In genomic region chr3:119120480-119120879, GRCh38 we compare ENCODE assay signal across 37 cellular contexts. TPM values are rescaled to one million over a fixed set of nuclear protein-coding genes. Genes with fewer than 3 reads are reported as not detected.
"Had no signal": no experiment of that assay in that cellular context is flagged by ENCODE, and none has a peak within 500 bp of the region (broad histone marks: within the 10 kb centered on the region; RNA-seq: fewer than 3 reads in every experiment).

No MANE protein-coding gene starts in this region.

- H3K4me3 Mint-ChIP-seq: activated CD4-positive, alpha-beta memory T cell treated with anti-CD3 and anti-CD28 coated beads for 36 hours; activated CD4-positive, alpha-beta T cell treated with anti-CD3 and anti-CD28 coated beads for 36 hours; activated CD4-positive, alpha-beta T cell treated with anti-CD3 and anti-CD28 coated beads, Interleukin-2, amount 10 ng/mL, durations not matched to agents 7 days and 5 days; activated naive CD4-positive, alpha-beta T cell treated with anti-CD3 and anti-CD28 coated beads, Interleukin-2, amount 10 ng/mL, durations not matched to agents 7 days and 5 days; activated naive CD8-positive, alpha-beta T cell; activated naive CD8-positive, alpha-beta T cell treated with anti-CD3 and anti-CD28 coated beads, Interleukin-2, amount 50 U/mL, for 24 hours; activated T-cell treated with anti-CD3 and anti-CD28 coated beads, Interleukin-2, amount 50 U/mL, for 4 hours; activated T-helper 1 cell treated with anti-CD3 and anti-CD28 coated beads, Interleukin-12 subunit alpha, Interleukin-12 subunit beta, Interleukin-2, Interleukin-4 antibody, amounts not matched to agents 30 ng/mL and 10 ng/mL and 1 ng/mL, durations not matched to agents 14 hours and 24 hours and 36 hours; brain; T-helper 1 cell treated with Interleukin-12 subunit alpha and Interleukin-12 subunit beta and Interleukin-4 antibody, amounts not matched to agents 30 μg/mL and 1 μg/mL, for 36 hours; T-helper 2 cell treated with Interferon-gamma antibody and Interleukin-4, amounts not matched to agents 5 μg/mL and 100 μg/mL, for 36 hours had no signal

- ATAC-seq: activated CD4-positive, alpha-beta T cell treated with anti-CD3 and anti-CD28 coated beads for 36 hours; activated CD4-positive, CD25-positive, alpha-beta regulatory T cell treated with anti-CD3 and anti-CD28 coated beads, Interleukin-2, amount 50 U/mL, for 24 hours; activated naive CD8-positive, alpha-beta T cell treated with anti-CD3 and anti-CD28 coated beads, Interleukin-2, amount 50 U/mL, for 24 hours; activated T-cell treated with anti-CD3 and anti-CD28 coated beads, Interleukin-2, amount 50 U/mL, for 4 hours; PC-3 had no signal

- H3K36me3 Mint-ChIP-seq: activated naive CD4-positive, alpha-beta T cell treated with anti-CD3 and anti-CD28 coated beads, Interleukin-2, amount 10 ng/mL, durations not matched to agents 7 days and 5 days; brain had no signal

- DNase-seq: activated CD4-positive, alpha-beta memory T cell treated with anti-CD3 and anti-CD28 coated beads for 36 hours; activated CD4-positive, alpha-beta T cell treated with anti-CD3 and anti-CD28 coated beads for 36 hours; activated CD4-positive, alpha-beta T cell treated with anti-CD3 and anti-CD28 coated beads, Interleukin-2, amount 10 ng/mL, durations not matched to agents 7 days and 5 days; activated CD8-positive, alpha-beta memory T cell treated with anti-CD3 and anti-CD28 coated beads, Interleukin-2, amount 50 U/mL, for 4 hours; activated gamma-delta T cell treated with Interleukin-2 at 50 U/mL for 16 hours; activated naive CD4-positive, alpha-beta T cell treated with anti-CD3 and anti-CD28 coated beads, Interleukin-2, amount 10 ng/mL, durations not matched to agents 7 days and 5 days; activated naive CD8-positive, alpha-beta T cell treated with anti-CD3 and anti-CD28 coated beads, Interleukin-2, amount 50 U/mL, for 24 hours; activated T-cell treated with anti-CD3 and anti-CD28 coated beads for 4 hours; activated T-cell treated with anti-CD3 and anti-CD28 coated beads, Interleukin-2, amount 50 U/mL, for 4 hours; anterior cingulate cortex; caudate nucleus; cerebellar nuclear complex; Karpas-422; NCI-H1105; NCI-H1436; NCI-H1694; NCI-H1930; NCI-H2081 treated with DMSO at 0.1 percent for 48 hours; NCI-H345; NCI-H526; NCI-H748 treated with DMSO at 0.1 percent for 48 hours; NK-92 treated with Interleukin-12 subunit alpha and Interleukin-12 subunit beta, amount 100 ng/mL, for 24 hours; PC-3; Peyer's patch; RPMI8226; SHP77 treated with DMSO at 0.1 percent for 48 hours; SK-N-SH had no signal

- H3K27me3 ChIP-seq: Peyer's patch, SJSA1 had no signal

- H3K4me1 ChIP-seq: Peyer's patch, SJSA1 had no signal

- H3K27ac Mint-ChIP-seq: activated CD4-positive, alpha-beta memory T cell treated with anti-CD3 and anti-CD28 coated beads for 36 hours; activated CD4-positive, alpha-beta T cell treated with anti-CD3 and anti-CD28 coated beads for 36 hours; activated CD4-positive, alpha-beta T cell treated with anti-CD3 and anti-CD28 coated beads, Interleukin-2, amount 10 ng/mL, durations not matched to agents 7 days and 5 days; activated naive CD4-positive, alpha-beta T cell treated with anti-CD3 and anti-CD28 coated beads, Interleukin-2, amount 10 ng/mL, durations not matched to agents 7 days and 5 days; activated naive CD8-positive, alpha-beta T cell; activated naive CD8-positive, alpha-beta T cell treated with anti-CD3 and anti-CD28 coated beads, Interleukin-2, amount 50 U/mL, for 24 hours; activated T-helper 1 cell treated with anti-CD3 and anti-CD28 coated beads, Interleukin-12 subunit alpha, Interleukin-12 subunit beta, Interleukin-2, Interleukin-4 antibody, amounts not matched to agents 30 ng/mL and 10 ng/mL and 1 ng/mL, durations not matched to agents 14 hours and 24 hours and 36 hours; brain; T-helper 1 cell treated with Interleukin-12 subunit alpha and Interleukin-12 subunit beta and Interleukin-4 antibody, amounts not matched to agents 30 μg/mL and 1 μg/mL, for 36 hours; T-helper 2 cell treated with Interferon-gamma antibody and Interleukin-4, amounts not matched to agents 5 μg/mL and 100 μg/mL, for 36 hours had no signal

- H3K27ac ChIP-seq: Peyer's patch, SJSA1 had no signal

- H3K4me1 Mint-ChIP-seq: activated CD4-positive, alpha-beta T cell treated with anti-CD3 and anti-CD28 coated beads for 36 hours; activated CD4-positive, alpha-beta T cell treated with anti-CD3 and anti-CD28 coated beads, Interleukin-2, amount 10 ng/mL, durations not matched to agents 7 days and 5 days; activated naive CD4-positive, alpha-beta T cell treated with anti-CD3 and anti-CD28 coated beads, Interleukin-2, amount 10 ng/mL, durations not matched to agents 7 days and 5 days; activated naive CD8-positive, alpha-beta T cell treated with anti-CD3 and anti-CD28 coated beads, Interleukin-2, amount 50 U/mL, for 24 hours; brain had no signal

- H3K9ac ChIP-seq: SK-N-SH had no signal

- H3K4me3 ChIP-seq: Peyer's patch, SJSA1 had no signal

- H3K9me3 ChIP-seq: Peyer's patch, SJSA1 had no signal

- H3K36me3 ChIP-seq: Peyer's patch, SJSA1 had no signal

- H3K27me3 Mint-ChIP-seq: activated CD4-positive, alpha-beta T cell treated with anti-CD3 and anti-CD28 coated beads, Interleukin-2, amount 10 ng/mL, durations not matched to agents 7 days and 5 days had no signal

RNA-seq across cellular contexts. Expression of gene TEX55, which starts 25.5 kb away (rescaled TPM):
- total RNA-seq: activated CD4-positive, alpha-beta memory T cell treated with anti-CD3 and anti-CD28 coated beads for 36 hours; activated CD4-positive, alpha-beta T cell treated with anti-CD3 and anti-CD28 coated beads for 36 hours; activated CD4-positive, alpha-beta T cell treated with anti-CD3 and anti-CD28 coated beads, Interleukin-2, amount 10 ng/mL, durations not matched to agents 7 days and 5 days; activated T-cell treated with anti-CD3 and anti-CD28 coated beads, Interleukin-2, amount 50 U/mL, for 4 hours; activated T-helper 1 cell treated with anti-CD3 and anti-CD28 coated beads, Interleukin-12 subunit alpha, Interleukin-12 subunit beta, Interleukin-2, Interleukin-4 antibody, amounts not matched to agents 30 ng/mL and 10 ng/mL and 1 ng/mL, durations not matched to agents 14 hours and 24 hours and 36 hours; bronchial epithelial cell; MCF 10A; NCI-H460; Peyer's patch; SJSA1 had no signal
- polyA plus RNA-seq: SK-N-SH had no signal

RNA-seq across cellular contexts. Expression of gene UPK1B, which starts 52.9 kb away (rescaled TPM):
- total RNA-seq: activated CD4-positive, alpha-beta memory T cell treated with anti-CD3 and anti-CD28 coated beads for 36 hours; activated CD4-positive, alpha-beta T cell treated with anti-CD3 and anti-CD28 coated beads, Interleukin-2, amount 10 ng/mL, durations not matched to agents 7 days and 5 days; activated T-cell treated with anti-CD3 and anti-CD28 coated beads, Interleukin-2, amount 50 U/mL, for 4 hours; activated T-helper 1 cell treated with anti-CD3 and anti-CD28 coated beads, Interleukin-12 subunit alpha, Interleukin-12 subunit beta, Interleukin-2, Interleukin-4 antibody, amounts not matched to agents 30 ng/mL and 10 ng/mL and 1 ng/mL, durations not matched to agents 14 hours and 24 hours and 36 hours; MCF 10A; NCI-H460; Peyer's patch had no signal
- polyA plus RNA-seq: SK-N-SH had no signal
